Comparison of ENCODE assay signal across 8 cellular contexts in the genomic region with DNA sequence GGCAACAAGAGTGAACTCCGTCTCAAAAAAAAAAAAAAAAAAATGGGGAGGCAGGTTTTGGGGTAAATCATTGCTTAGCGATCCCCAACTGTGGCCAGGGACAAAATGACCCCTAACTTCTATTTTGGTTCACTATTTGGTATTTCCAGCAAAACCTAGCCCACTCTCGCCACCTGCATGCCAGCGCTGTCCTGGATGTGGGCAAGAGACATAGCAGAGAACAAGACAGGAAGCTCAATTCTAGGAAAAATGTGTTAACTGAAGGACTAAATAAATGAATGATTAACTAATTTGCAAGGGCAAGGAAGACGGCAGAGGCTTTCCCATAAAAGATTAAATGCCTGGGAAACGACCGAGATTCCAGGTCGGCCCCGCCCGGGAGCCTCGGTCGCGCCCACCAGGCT. TPM values are rescaled to one million over a fixed set of nuclear protein-coding genes. Genes with fewer than 3 reads are reported as not detected.
DNase-seq lines count a peak whose midpoint lies in the region; ATAC-seq and TF ChIP-seq lines count a peak whose summit lies in the region.

No MANE protein-coding gene starts in this region.

- peak overlapping the region; percentile 73 for H3K4me3 ChIP-seq in retinal pigment epithelial cell (ENCODE audit: low read length)

- no peaks in the 10 kb centered on the region for H3K9me3 ChIP-seq in T-helper 17 cell (ENCODE audit: control insufficient read depth, low read length, poor library complexity, severe bottlenecking)

- H3K27me3 Mint-ChIP-seq in activated CD4-positive, alpha-beta T cell treated with anti-CD3 and anti-CD28 coated beads, Interleukin-2, amount 10 ng/mL, durations not matched to agents 24 days and 14 days = no peaks in the 10 kb centered on the region
- no peaks in the 10 kb centered on the region for H3K27me3 Mint-ChIP-seq in T-helper 17 cell

- ATAC-seq in T-helper 17 cell = no peak

- no peaks in the 10 kb centered on the region for H3K9me3 Mint-ChIP-seq in activated CD4-positive, alpha-beta T cell treated with anti-CD3 and anti-CD28 coated beads, Interleukin-2, amount 10 ng/mL, durations not matched to agents 24 days and 14 days

- peaks cover 8% of the 10 kb centered on the region for H3K4me1 Mint-ChIP-seq in activated CD4-positive, alpha-beta T cell treated with anti-CD3 and anti-CD28 coated beads, Interleukin-2, amount 10 ng/mL, durations not matched to agents 24 days and 14 days
- peaks cover 13% of the 10 kb centered on the region for H3K4me1 Mint-ChIP-seq in T-helper 17 cell

- H3K36me3 Mint-ChIP-seq in activated CD4-positive, alpha-beta T cell treated with anti-CD3 and anti-CD28 coated beads, Interleukin-2, amount 10 ng/mL, durations not matched to agents 24 days and 14 days (ENCODE audit: low read depth) = peaks cover 13% of the 10 kb centered on the region
- H3K36me3 Mint-ChIP-seq in T-helper 17 cell (ENCODE audit: low read depth) = peaks cover 2% of the 10 kb centered on the region

- peak overlapping the region; percentile 93 for H3K4me3 Mint-ChIP-seq in activated CD4-positive, alpha-beta T cell treated with anti-CD3 and anti-CD28 coated beads, Interleukin-2, amount 10 ng/mL, durations not matched to agents 24 days and 14 days
- peak overlapping the region; percentile 92 for H3K4me3 Mint-ChIP-seq in T-helper 17 cell

- peak; percentile 10 for TF ChIP-seq CTCF in retinal pigment epithelial cell (conservative IDR thresholded peaks at IDR 0.05; ENCODE audit: low read depth, low read length)

- intact Hi-C loops in activated CD4-positive, alpha-beta T cell treated with anti-CD3 and anti-CD28 coated beads, Interleukin-2, amount 10 ng/mL, durations not matched to agents 24 days and 14 days (cut with micrococcal nuclease) = loop anchor here (1.0 to 5.0 kb wide), 6 partner anchors 12 to 336 kb away; a partner anchor contains a TSS

- DNase-seq in activated CD4-positive, alpha-beta T cell treated with anti-CD3 and anti-CD28 coated beads, Interleukin-2, amount 10 ng/mL, durations not matched to agents 24 days and 14 days = no peak
- no peak for DNase-seq in activated CD4-positive, alpha-beta T cell treated with anti-CD3 and anti-CD28 coated beads, Interleukin-2, amount 50 U/mL, for 4 hours
- no peak for DNase-seq in T-helper 17 cell
- DNase-seq in glomerular visceral epithelial cell (ENCODE audit: extremely low spot score) = peak; percentile 69
- no peak for DNase-seq in retinal pigment epithelial cell (ENCODE audit: low read depth)
- no peak for DNase-seq in stimulated activated naive CD4-positive, alpha-beta T cell (lab: John Stamatoyannopoulos, UW)
- no peak for DNase-seq in HCEC 1CT
- DNase-seq in D341Med (ENCODE audit: low spot score) = no peak

- H3K27ac Mint-ChIP-seq in activated CD4-positive, alpha-beta T cell treated with anti-CD3 and anti-CD28 coated beads, Interleukin-2, amount 10 ng/mL, durations not matched to agents 24 days and 14 days = peak overlapping the region; percentile 94
- peak overlapping the region; percentile 97 for H3K27ac Mint-ChIP-seq in T-helper 17 cell

RNA-seq across cellular contexts. Expression of a gene that starts 0.4 kb away (rescaled TPM):
- total RNA-seq in activated CD4-positive, alpha-beta T cell treated with anti-CD3 and anti-CD28 coated beads, Interleukin-2, amount 10 ng/mL, durations not matched to agents 24 days and 14 days = 11.1 and 12.6 TPM in 2 replicates
- 10 to 100 TPM; 17.5 to 18.5 TPM for total RNA-seq in T-helper 17 cell

RNA-seq across cellular contexts. Expression of a gene that starts 6.4 kb away (rescaled TPM):
- 2.6 and 3.7 TPM in 2 replicates for total RNA-seq in activated CD4-positive, alpha-beta T cell treated with anti-CD3 and anti-CD28 coated beads, Interleukin-2, amount 10 ng/mL, durations not matched to agents 24 days and 14 days
- 1 to 10 TPM; 5.9 to 8.3 TPM for total RNA-seq in T-helper 17 cell

RNA-seq across cellular contexts. Expression of a gene that starts 16.5 kb away (rescaled TPM):
- 18.7 and 21.2 TPM in 2 replicates for total RNA-seq in activated CD4-positive, alpha-beta T cell treated with anti-CD3 and anti-CD28 coated beads, Interleukin-2, amount 10 ng/mL, durations not matched to agents 24 days and 14 days
- 10 to 100 TPM; 23.4 to 27.0 TPM for total RNA-seq in T-helper 17 cell

RNA-seq across cellular contexts. Expression of a gene that starts 16.9 kb away (rescaled TPM):
- total RNA-seq in activated CD4-positive, alpha-beta T cell treated with anti-CD3 and anti-CD28 coated beads, Interleukin-2, amount 10 ng/mL, durations not matched to agents 24 days and 14 days = 381 and 391 TPM in 2 replicates
- 100 to 1,000 TPM; 274 to 317 TPM for total RNA-seq in T-helper 17 cell

RNA-seq across cellular contexts. Expression of a gene that starts 41.4 kb away (rescaled TPM):
- 21.3 and 21.9 TPM in 2 replicates for total RNA-seq in activated CD4-positive, alpha-beta T cell treated with anti-CD3 and anti-CD28 coated beads, Interleukin-2, amount 10 ng/mL, durations not matched to agents 24 days and 14 days
- 10 to 100 TPM; 18.0 to 18.9 TPM for total RNA-seq in T-helper 17 cell
